In the genomic region with DNA sequence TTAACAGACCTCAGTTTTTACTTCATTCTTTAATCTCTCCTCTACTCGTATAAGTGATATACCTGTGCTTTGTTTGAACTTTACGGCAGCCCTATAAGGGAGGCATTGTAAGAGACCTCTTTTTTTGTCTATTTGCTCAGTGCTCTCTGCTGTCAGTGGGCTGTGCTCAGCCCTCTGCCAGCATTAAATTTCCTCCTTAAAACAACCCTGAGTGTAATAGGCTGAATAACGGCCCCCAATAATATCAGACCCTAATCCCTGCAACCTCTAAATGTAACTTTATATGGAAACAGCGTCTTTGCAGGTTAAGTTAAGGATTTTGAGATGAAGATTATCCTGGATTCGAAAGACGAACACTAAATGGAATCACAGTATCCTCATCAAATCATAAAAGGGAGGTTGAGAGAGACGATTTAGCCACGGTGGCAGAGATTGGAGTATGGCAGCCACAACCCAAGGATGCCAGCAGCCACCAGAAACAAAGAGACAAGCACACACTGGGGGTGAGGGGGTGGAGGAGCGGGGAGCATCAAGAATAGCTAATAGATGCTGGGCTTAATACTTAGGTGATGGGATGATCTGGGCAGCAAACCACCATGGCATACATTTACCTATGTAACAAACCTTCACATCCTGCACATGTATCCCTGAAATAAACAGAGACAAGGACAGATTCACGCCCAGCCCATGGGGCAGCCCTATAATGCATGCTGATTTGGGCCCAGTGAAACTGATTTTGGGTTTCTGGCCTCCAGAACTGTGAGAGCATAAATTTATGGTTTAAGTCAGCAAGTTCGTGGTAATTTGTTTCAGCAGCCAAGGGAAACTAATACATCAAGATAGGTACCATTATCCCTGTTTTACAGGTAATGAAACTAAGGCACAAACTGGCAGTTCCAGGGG, we compare ENCODE assay signal across 8 cellular contexts. TPM values are rescaled to one million over a fixed set of nuclear protein-coding genes. Genes with fewer than 3 reads are reported as not detected.
DNase-seq lines count a peak whose midpoint lies in the region; ATAC-seq, FAIRE-seq and TF ChIP-seq lines count a peak whose summit lies in the region.

No MANE protein-coding gene starts in this region.

- peak overlapping the region; percentile 95 for H3K9ac ChIP-seq in iPS-18a (ENCODE audit: low read length)

- H3K4me3 ChIP-seq in AG09309 (ENCODE audit: control insufficient read depth, low read depth, low read length) (peak overlapping the region; percentile 55), iPS-18a (ENCODE audit: low read length) (peak overlapping the region; percentile 97)

- H3K4me1 ChIP-seq in iPS-18a (ENCODE audit: control insufficient read depth, low read depth, low read length), result peaks cover 11% of the 10 kb centered on the region

- H3K27me3 Mint-ChIP-seq in activated T-helper 1 cell treated with anti-CD3 and anti-CD28 coated beads, Interleukin-12 subunit alpha, Interleukin-12 subunit beta, Interleukin-2, Interleukin-4 antibody, amounts not matched to agents 30 ng/mL and 10 ng/mL and 1 ng/mL, durations not matched to agents 14 hours and 24 hours and 36 hours (ENCODE audit: insufficient read depth), result peaks cover 3% of the 10 kb centered on the region
- H3K27me3 Mint-ChIP-seq in stimulated activated naive CD8-positive, alpha-beta T cell treated with anti-CD3 and anti-CD28 coated beads, Interleukin-15, Interleukin-2, amounts not matched to agents 100 ng/mL and 50 ng/mL, for 24 hours, result no peaks in the 10 kb centered on the region

- ATAC-seq in GM19324 (IDR thresholded peaks at IDR 0.05; ENCODE audit: low FRiP score, unreplicated experiment) (peak; percentile 25), HG03354 (IDR thresholded peaks at IDR 0.05; ENCODE audit: poor library complexity, severe bottlenecking, unreplicated experiment) (peak; percentile 30)

- peaks cover 36% of the 10 kb centered on the region for H3K4me1 Mint-ChIP-seq in activated T-helper 1 cell treated with anti-CD3 and anti-CD28 coated beads, Interleukin-12 subunit alpha, Interleukin-12 subunit beta, Interleukin-2, Interleukin-4 antibody, amounts not matched to agents 30 ng/mL and 10 ng/mL and 1 ng/mL, durations not matched to agents 14 hours and 24 hours and 36 hours (ENCODE audit: low read depth)
- peaks cover 42% of the 10 kb centered on the region for H3K4me1 Mint-ChIP-seq in stimulated activated naive CD8-positive, alpha-beta T cell treated with anti-CD3 and anti-CD28 coated beads, Interleukin-15, Interleukin-2, amounts not matched to agents 100 ng/mL and 50 ng/mL, for 24 hours (ENCODE audit: low read depth)

- peaks cover 13% of the 10 kb centered on the region for H3K36me3 Mint-ChIP-seq in activated T-helper 1 cell treated with anti-CD3 and anti-CD28 coated beads, Interleukin-12 subunit alpha, Interleukin-12 subunit beta, Interleukin-2, Interleukin-4 antibody, amounts not matched to agents 30 ng/mL and 10 ng/mL and 1 ng/mL, durations not matched to agents 14 hours and 24 hours and 36 hours (ENCODE audit: low read depth)
- peaks cover 25% of the 10 kb centered on the region for H3K36me3 Mint-ChIP-seq in stimulated activated naive CD8-positive, alpha-beta T cell treated with anti-CD3 and anti-CD28 coated beads, Interleukin-15, Interleukin-2, amounts not matched to agents 100 ng/mL and 50 ng/mL, for 24 hours (ENCODE audit: low read depth)

- DNase-seq in AG09309 (ENCODE audit: low read depth), result no peak
- DNase-seq in activated T-helper 1 cell treated with anti-CD3 and anti-CD28 coated beads, Interleukin-12 subunit alpha, Interleukin-12 subunit beta, Interleukin-2, Interleukin-4 antibody, amounts not matched to agents 30 ng/mL and 10 ng/mL and 1 ng/mL, durations not matched to agents 14 hours and 24 hours and 36 hours (ENCODE audit: low spot score), result no peak
- DNase-seq in GM19239 (ENCODE audit: insufficient read length, low spot score), result no peak
- DNase-seq in NCI-H345 treated with DMSO at 0.1 percent for 48 hours (lab: John Stamatoyannopoulos, UW; ENCODE audit: unreplicated experiment), result no peak

- intact Hi-C loops in activated T-helper 1 cell treated with anti-CD3 and anti-CD28 coated beads, Interleukin-12 subunit alpha, Interleukin-12 subunit beta, Interleukin-2, Interleukin-4 antibody, amounts not matched to agents 30 ng/mL and 10 ng/mL and 1 ng/mL, durations not matched to agents 14 hours and 24 hours and 36 hours (cut with micrococcal nuclease), result loop anchor here (1.0 to 5.0 kb wide), 8 partner anchors 34 to 1931 kb away; a partner anchor contains a TSS

- no peaks in the 10 kb centered on the region for H3K27me3 ChIP-seq in iPS-18a (ENCODE audit: control insufficient read depth, insufficient read depth, low read length)

- FAIRE-seq in GM19239 (lab: Jason Lieb, UNC), result no peak

- H3K4me3 Mint-ChIP-seq in activated T-helper 1 cell treated with anti-CD3 and anti-CD28 coated beads, Interleukin-12 subunit alpha, Interleukin-12 subunit beta, Interleukin-2, Interleukin-4 antibody, amounts not matched to agents 30 ng/mL and 10 ng/mL and 1 ng/mL, durations not matched to agents 14 hours and 24 hours and 36 hours, result peak overlapping the region; percentile 95
- H3K4me3 Mint-ChIP-seq in stimulated activated naive CD8-positive, alpha-beta T cell treated with anti-CD3 and anti-CD28 coated beads, Interleukin-15, Interleukin-2, amounts not matched to agents 100 ng/mL and 50 ng/mL, for 24 hours, result peak overlapping the region; percentile 99

- H3K36me3 ChIP-seq in iPS-18a (ENCODE audit: control insufficient read depth, low read depth, low read length), result no peaks in the 10 kb centered on the region

- no peak for TF ChIP-seq CTCF in AG09309 (IDR thresholded peaks at IDR 0.05; ENCODE audit: control insufficient read depth, insufficient read depth, low read depth, low read length, missing control alignments)

- H3K9me3 Mint-ChIP-seq in activated T-helper 1 cell treated with anti-CD3 and anti-CD28 coated beads, Interleukin-12 subunit alpha, Interleukin-12 subunit beta, Interleukin-2, Interleukin-4 antibody, amounts not matched to agents 30 ng/mL and 10 ng/mL and 1 ng/mL, durations not matched to agents 14 hours and 24 hours and 36 hours, result no peaks in the 10 kb centered on the region
- no peaks in the 10 kb centered on the region for H3K9me3 Mint-ChIP-seq in stimulated activated naive CD8-positive, alpha-beta T cell treated with anti-CD3 and anti-CD28 coated beads, Interleukin-15, Interleukin-2, amounts not matched to agents 100 ng/mL and 50 ng/mL, for 24 hours

- H3K27ac ChIP-seq in iPS-18a (ENCODE audit: low read length), result peak overlapping the region; percentile 100

- peak overlapping the region; percentile 87 for H3K27ac Mint-ChIP-seq in activated T-helper 1 cell treated with anti-CD3 and anti-CD28 coated beads, Interleukin-12 subunit alpha, Interleukin-12 subunit beta, Interleukin-2, Interleukin-4 antibody, amounts not matched to agents 30 ng/mL and 10 ng/mL and 1 ng/mL, durations not matched to agents 14 hours and 24 hours and 36 hours
- H3K27ac Mint-ChIP-seq in stimulated activated naive CD8-positive, alpha-beta T cell treated with anti-CD3 and anti-CD28 coated beads, Interleukin-15, Interleukin-2, amounts not matched to agents 100 ng/mL and 50 ng/mL, for 24 hours, result peak overlapping the region; percentile 99

- H3K9me3 ChIP-seq in iPS-18a (ENCODE audit: control insufficient read depth, low read depth, low read length), result no peaks in the 10 kb centered on the region

RNA-seq across cellular contexts. Expression of a gene that starts 0.9 kb away (rescaled TPM):
- total RNA-seq in activated T-helper 1 cell treated with anti-CD3 and anti-CD28 coated beads, Interleukin-12 subunit alpha, Interleukin-12 subunit beta, Interleukin-2, Interleukin-4 antibody, amounts not matched to agents 30 ng/mL and 10 ng/mL and 1 ng/mL, durations not matched to agents 14 hours and 24 hours and 36 hours, result 48.9 and 53.4 TPM in 2 replicates

RNA-seq across cellular contexts. Expression of a gene that starts 14.7 kb away (rescaled TPM):
- total RNA-seq in activated T-helper 1 cell treated with anti-CD3 and anti-CD28 coated beads, Interleukin-12 subunit alpha, Interleukin-12 subunit beta, Interleukin-2, Interleukin-4 antibody, amounts not matched to agents 30 ng/mL and 10 ng/mL and 1 ng/mL, durations not matched to agents 14 hours and 24 hours and 36 hours, result not detected in 2 replicates
